In genomic region chr2:136010126-136010525, GRCh38 we compare ENCODE assay signal across 1 cellular context.
TF ChIP-seq lines count a peak whose summit lies in the region.

No MANE protein-coding gene starts in this region.

TF ChIP-seq in IMR-90, 13 proteins besides CTCF, POLR2A, EP300 and RAD21:
- TF ChIP-seq CHD1 (IDR thresholded peaks at IDR 0.05; ENCODE audit: low read depth, low read length): no peak
- TF ChIP-seq RFX5 (IDR thresholded peaks at IDR 0.05; ENCODE audit: low read depth, low read length): no peak
- no peak for TF ChIP-seq FOS (IDR thresholded peaks at IDR 0.05; ENCODE audit: low read depth, low read length)
- TF ChIP-seq SMC3 (IDR thresholded peaks at IDR 0.05; ENCODE audit: low read depth, low read length): no peak
- no peak for TF ChIP-seq MAFK (IDR thresholded peaks at IDR 0.05; ENCODE audit: low read depth, low read length)
- TF ChIP-seq BHLHE40 (IDR thresholded peaks at IDR 0.05; ENCODE audit: low read depth, low read length): no peak
- TF ChIP-seq MAZ (IDR thresholded peaks at IDR 0.05; ENCODE audit: borderline replicate concordance, low read depth, low read length): no peak
- no peak for TF ChIP-seq RCOR1 (IDR thresholded peaks at IDR 0.05; ENCODE audit: insufficient replicate concordance, low read length)
- TF ChIP-seq NFE2L2 (IDR thresholded peaks at IDR 0.05; ENCODE audit: low read depth, low read length): no peak
- TF ChIP-seq, protein P1, sequence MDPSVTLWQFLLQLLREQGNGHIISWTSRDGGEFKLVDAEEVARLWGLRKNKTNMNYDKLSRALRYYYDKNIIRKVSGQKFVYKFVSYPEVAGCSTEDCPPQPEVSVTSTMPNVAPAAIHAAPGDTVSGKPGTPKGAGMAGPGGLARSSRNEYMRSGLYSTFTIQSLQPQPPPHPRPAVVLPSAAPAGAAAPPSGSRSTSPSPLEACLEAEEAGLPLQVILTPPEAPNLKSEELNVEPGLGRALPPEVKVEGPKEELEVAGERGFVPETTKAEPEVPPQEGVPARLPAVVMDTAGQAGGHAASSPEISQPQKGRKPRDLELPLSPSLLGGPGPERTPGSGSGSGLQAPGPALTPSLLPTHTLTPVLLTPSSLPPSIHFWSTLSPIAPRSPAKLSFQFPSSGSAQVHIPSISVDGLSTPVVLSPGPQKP (IDR thresholded peaks at IDR 0.05; ENCODE audit: borderline replicate concordance, low read depth, low read length): no peak
- TF ChIP-seq MXI1 (IDR thresholded peaks at IDR 0.05; ENCODE audit: borderline replicate concordance, low read depth, low read length): no peak
- no peak for TF ChIP-seq CEBPB (IDR thresholded peaks at IDR 0.05; ENCODE audit: low read depth, low read length)
- no peak for TF ChIP-seq USF2 (IDR thresholded peaks at IDR 0.05; ENCODE audit: low read depth, low read length)
TF ChIP-seq in IMR-90: peak in this region for 0.
